ENCODE assay signal across 13 cellular contexts in the genomic region with DNA sequence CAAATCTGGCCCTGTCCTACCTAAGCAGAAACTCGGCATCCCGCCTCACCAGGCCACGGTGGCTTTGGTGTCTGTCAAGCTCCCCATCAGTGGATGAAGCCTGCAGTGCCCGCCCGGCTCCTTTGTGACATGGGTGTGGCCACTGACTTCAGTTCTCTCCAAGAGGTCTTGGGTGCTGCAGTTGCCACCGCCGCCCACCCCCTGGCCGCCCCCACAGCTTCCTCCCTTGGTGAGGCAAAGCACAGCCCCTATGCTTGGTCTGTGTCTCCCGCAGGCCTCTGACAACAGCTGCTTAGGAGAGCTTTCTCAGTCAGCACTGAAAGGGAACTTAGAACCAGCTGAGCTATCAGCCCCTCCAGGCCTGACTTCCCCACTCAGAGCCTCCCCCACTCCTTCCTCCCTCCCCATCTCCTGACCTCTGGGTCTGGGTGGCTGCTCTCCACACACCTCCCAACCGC. TPM values are rescaled to one million over a fixed set of nuclear protein-coding genes. Genes with fewer than 3 reads are reported as not detected.
A peak's percentile ranks its signal among the peaks of the same experiment; 100 is the strongest.
DNase-seq lines count a peak whose midpoint lies in the region; ATAC-seq and TF ChIP-seq lines count a peak whose summit lies in the region.
"Had no signal": no experiment of that assay in that cellular context is flagged by ENCODE, and none has a peak within 500 bp of the region (broad histone marks: within the 10 kb centered on the region; RNA-seq: fewer than 3 reads in every experiment).

No MANE protein-coding gene starts in this region.

- H3K9me3 Mint-ChIP-seq in memory B cell (no peaks in the 10 kb centered on the region), chondrocyte (ENCODE audit: low read depth) (peaks cover 2% of the 10 kb centered on the region)
- H3K9me3 Mint-ChIP-seq in activated T-cell treated with anti-CD3 and anti-CD28 coated beads, Interleukin-2, amount 50 U/mL, for 4 hours, result no peaks in the 10 kb centered on the region

- ATAC-seq in GM19467 (IDR thresholded peaks at IDR 0.05; ENCODE audit: unreplicated experiment) (peak; percentile 31), HG03060 (IDR thresholded peaks at IDR 0.05; ENCODE audit: low read depth, unreplicated experiment) (peak; percentile 27), memory B cell (ENCODE audit: low read depth) (no peak), GM18873 (IDR thresholded peaks at IDR 0.05; ENCODE audit: low FRiP score, unreplicated experiment) (no peak)
- ATAC-seq in activated T-cell treated with anti-CD3 and anti-CD28 coated beads, Interleukin-2, amount 50 U/mL, for 4 hours, result no peak

- H3K4me1 Mint-ChIP-seq in memory B cell (peaks cover 20% of the 10 kb centered on the region), chondrocyte (ENCODE audit: low read depth) (no peaks in the 10 kb centered on the region)
- H3K4me1 Mint-ChIP-seq in activated T-cell treated with anti-CD3 and anti-CD28 coated beads, Interleukin-2, amount 50 U/mL, for 4 hours (ENCODE audit: low read depth), result peaks cover 23% of the 10 kb centered on the region

- H3K27ac Mint-ChIP-seq in memory B cell (peak overlapping the region; percentile 67), chondrocyte (ENCODE audit: unreplicated experiment) (no peak overlapping the region)

- H3K36me3 Mint-ChIP-seq in memory B cell, result peaks cover 2% of the 10 kb centered on the region
- H3K36me3 Mint-ChIP-seq in chondrocyte (ENCODE audit: low read depth), result no peaks in the 10 kb centered on the region
- H3K36me3 Mint-ChIP-seq in activated T-cell treated with anti-CD3 and anti-CD28 coated beads, Interleukin-2, amount 50 U/mL, for 4 hours (ENCODE audit: insufficient read depth), result no peaks in the 10 kb centered on the region

- TF ChIP-seq CTCF in GM13977 (IDR thresholded peaks at IDR 0.05; ENCODE audit: extremely low read depth, insufficient read depth, missing control alignments) (no peak), chondrocyte (IDR thresholded peaks at IDR 0.05) (no peak)

- in situ Hi-C loops in GM13977 (cut with MboI; ENCODE audit: low pct_unique_long_range_greater_than_20kb, low sequenced_read_pairs, unreplicated experiment), result no loop called here

- H3K4me3 Mint-ChIP-seq in memory B cell (no peak overlapping the region), chondrocyte (ENCODE audit: unreplicated experiment) (no peak overlapping the region)
- H3K4me3 Mint-ChIP-seq in activated T-cell treated with anti-CD3 and anti-CD28 coated beads, Interleukin-2, amount 50 U/mL, for 4 hours, result no peak overlapping the region

- DNase-seq in GM13977 (ENCODE audit: low spot score) (peak; percentile 50), memory B cell (ENCODE audit: low spot score in 2 of 2) (no peak), NCI-H1105 (lab: John Stamatoyannopoulos, UW) (no peak), chondrocyte (ENCODE audit: low spot score) (no peak)
- no peak for DNase-seq in activated T-cell treated with anti-CD3 and anti-CD28 coated beads, Interleukin-2, amount 50 U/mL, for 4 hours
- DNase-seq: DMS153; foreskin melanocyte; HCEC 1CT; NCI-H526; stimulated activated naive CD4-positive, alpha-beta T cell had no signal

- peaks cover 6% of the 10 kb centered on the region for H3K27me3 Mint-ChIP-seq in memory B cell
- H3K27me3 Mint-ChIP-seq in chondrocyte (ENCODE audit: low read depth), result no peaks in the 10 kb centered on the region
- H3K27me3 Mint-ChIP-seq in activated T-cell treated with anti-CD3 and anti-CD28 coated beads, Interleukin-2, amount 50 U/mL, for 4 hours (ENCODE audit: low read depth), result peaks cover 5% of the 10 kb centered on the region

RNA-seq across cellular contexts. Expression of a gene that starts 22.9 kb away (rescaled TPM):
- not detected in 3 replicates for total RNA-seq in chondrocyte
- 1 to 10 TPM; 1.2 to 1.6 (median 1.5) TPM for total RNA-seq in activated T-cell treated with anti-CD3 and anti-CD28 coated beads, Interleukin-2, amount 50 U/mL, for 4 hours

RNA-seq across cellular contexts. Expression of a gene that starts 48.0 kb away (rescaled TPM):
- not detected in 3 replicates for total RNA-seq in chondrocyte
- not detected for total RNA-seq in activated T-cell treated with anti-CD3 and anti-CD28 coated beads, Interleukin-2, amount 50 U/mL, for 4 hours

Comparison
In these comparisons a context has a peak if more than half of its experiments do, and no peak if none do; other contexts are left out.
1. ATAC-seq: peak in GM19467 (single experiment) and HG03060 (single experiment); none in memory B cell (single experiment), GM18873 (single experiment) and activated T-cell treated with anti-CD3 and anti-CD28 coated beads, Interleukin-2, amount 50 U/mL, for 4 hours (0 of 2).